In genomic region chr15:71780349-71780976, GRCh38 we compare ENCODE assay signal across 7 cellular contexts.
DNase-seq lines count a peak whose midpoint lies in the region; ATAC-seq lines count a peak whose summit lies in the region.

No MANE protein-coding gene starts in this region.

- H3K36me3 ChIP-seq in iPS DF 6.9 (ENCODE audit: control insufficient read depth, insufficient read depth, low read length): 0 out of 2 replicates have a peak, but pooled peaks cover 3% of the 10 kb centered on the region

- ATAC-seq in HG02798 (IDR thresholded peaks at IDR 0.05; ENCODE audit: poor library complexity, unreplicated experiment) (peak; percentile 48), GM21381 (IDR thresholded peaks at IDR 0.05; ENCODE audit: unreplicated experiment) (no peak)

- H3K27me3 ChIP-seq in iPS DF 6.9 (ENCODE audit: control insufficient read depth, insufficient read depth, low read length): no peaks in the 10 kb centered on the region

- no peak overlapping the region for H3K27ac ChIP-seq in iPS DF 6.9 (ENCODE audit: low read length)

- no CpG with 5 or more reads among the region's 10 CpGs for WGBS in iPS DF 6.9 (ENCODE audit: insufficient coverage, insufficient read length)

- no peaks in the 10 kb centered on the region for H3K9me3 ChIP-seq in iPS DF 6.9 (ENCODE audit: control insufficient read depth, insufficient read depth, low read length)

- DNase-seq in GDM1 (lab: John Stamatoyannopoulos, UW) (peak; percentile 16), RPMI8226 (peak; percentile 76), amniotic epithelial cell (ENCODE audit: low read depth) (peak; percentile 55), iPS DF 6.9 (ENCODE audit: low read depth, low spot score) (peak; percentile 79)
- DNase-seq in stimulated activated CD4-positive, alpha-beta T cell treated with anti-CD3 and anti-CD28 coated beads, Interleukin-2, amount 100 ng/mL, for 24 hours: peak; percentile 21 to 30

- no peaks in the 10 kb centered on the region for H3K4me1 ChIP-seq in iPS DF 6.9 (ENCODE audit: control insufficient read depth, insufficient read depth, low read length)

- H3K4me3 ChIP-seq in iPS DF 6.9 (ENCODE audit: low read length): no peak overlapping the region

Comparison
In these comparisons a context has a peak if more than half of its experiments do, and no peak if none do; other contexts are left out.
1. DNase-seq: peak in every context shown above with its lines; median percentile 79 in iPS DF 6.9; 76 in RPMI8226; 55 in amniotic epithelial cell; 26 in stimulated activated CD4-positive, alpha-beta T cell treated with anti-CD3 and anti-CD28 coated beads, Interleukin-2, amount 100 ng/mL, for 24 hours; 16 in GDM1.